Comparison of ENCODE assay signal across 16 cellular contexts in genomic region chr17:78705071-78705470, GRCh38.
DNase-seq lines count a peak whose midpoint lies in the region; ATAC-seq, FAIRE-seq and TF ChIP-seq lines count a peak whose summit lies in the region.
"Had no signal": no experiment of that assay in that cellular context is flagged by ENCODE, and none has a peak within 500 bp of the region (broad histone marks: within the 10 kb centered on the region; RNA-seq: fewer than 3 reads in every experiment).

No MANE protein-coding gene starts in this region.

- DNase-seq in CD4-positive, CD25-positive, alpha-beta regulatory T cell, result no peak
- DNase-seq in GM12878 (ENCODE audit: low read depth, low spot score) (no peak), NCI-H1694 (lab: John Stamatoyannopoulos, UW) (no peak), COLO829 (ENCODE audit: low spot score) (no peak)
- DNase-seq in naive thymus-derived CD4-positive, alpha-beta T cell, result no peak
- DNase-seq: activated gamma-delta T cell treated with Interleukin-2 at 50 U/mL for 16 hours, KBM-7, NCI-H1417, NCI-H226, nephron progenitor cell, retina had no signal

- 0 out of 2 replicates have a peak, but pooled peaks cover 4% of the 10 kb centered on the region for H4K20me1 ChIP-seq in KMS-11 (ENCODE audit: insufficient read depth)
- H4K20me1 ChIP-seq in GM12878 (ENCODE audit: control insufficient read depth, insufficient read depth), result no peaks in the 10 kb centered on the region

- SMC1A ChIA-PET in GM12878 (lab: Charles Lee; ENCODE audit: uncharacterized antibody, unreplicated experiment), result interaction anchor here (1.5 to 16.2 kb wide), 3 partner anchors 9 to 30 kb away, joined by 3 to 490 read pairs (median 98); no protein-coding TSS in a partner anchor

- CTCF ChIA-PET in GM12878 (lab: Yijun Ruan, JAX), result interaction anchor here (1.5 to 7.8 kb wide), 2 partner anchors 9 to 30 kb away, joined by 8 to 85 read pairs; no protein-coding TSS in a partner anchor
- CTCF ChIA-PET in naive thymus-derived CD4-positive, alpha-beta T cell (lab: Charles Lee), result interaction anchor here (1.0 kb wide), 1 partner anchor 93 kb away, joined by 3 read pairs; no protein-coding TSS in a partner anchor

- H2AFZ ChIP-seq in KMS-11 (ENCODE audit: low read depth) (no peak overlapping the region), GM12878 (ENCODE audit: control insufficient read depth, low read depth, low read length) (no peak overlapping the region)

- H3K4me1 ChIP-seq in CD4-positive, CD25-positive, alpha-beta regulatory T cell (ENCODE audit: control insufficient read depth, insufficient read depth, low read length, poor library complexity, severe bottlenecking), result peaks cover 15% of the 10 kb centered on the region
- H3K4me1 ChIP-seq in KMS-11 (ENCODE audit: low read depth, poor library complexity, severe bottlenecking) (peaks cover 56% of the 10 kb centered on the region), GM12878 (ENCODE audit: control insufficient read depth, insufficient read depth, low read length) (peaks cover 51% of the 10 kb centered on the region)
- peaks cover 19 to 20% of the 10 kb centered on the region in 2 donors for H3K4me1 ChIP-seq in naive thymus-derived CD4-positive, alpha-beta T cell (ENCODE audit: control insufficient read depth in 2 of 2, insufficient read depth in 2 of 2, low read length in 2 of 2)

- WGBS in GM12878 (ENCODE audit: insufficient coverage, insufficient replicate concordance, low lambda C conversion rate, missing lambda C conversion rate), result 91% methylated on average over 4 of the region's 4 CpGs

- H3K4me3 ChIP-seq in CD4-positive, CD25-positive, alpha-beta regulatory T cell (ENCODE audit: low read depth, low read length), result no peak overlapping the region
- H3K4me3 ChIP-seq in KMS-11 (IDR thresholded peaks at IDR 0.05; ENCODE audit: insufficient read depth, low read depth, low read length), result no peak overlapping the region
- no peak overlapping the region for H3K4me3 ChIP-seq in GM12878
- no peak overlapping the region for H3K4me3 ChIP-seq in naive thymus-derived CD4-positive, alpha-beta T cell (ENCODE audit: low read length)
- H3K4me3 ChIP-seq: BLaER1 treated with 17β-estradiol and CSF1 and Interleukin-3, amounts not matched to agents 10 nM and 100 nM; suprapubic skin had no signal

- H3K79me2 ChIP-seq in KMS-11 (ENCODE audit: insufficient read depth, low read depth) (peaks cover 32% of the 10 kb centered on the region), GM12878 (ENCODE audit: control insufficient read depth, insufficient read depth, low read length) (peaks cover 66% of the 10 kb centered on the region)

- no peak for TF ChIP-seq RAD21 in GM12878 (IDR thresholded peaks at IDR 0.05; ENCODE audit: insufficient read depth, low read depth, low read length)

- peaks cover 85% of the 10 kb centered on the region for H3K36me3 ChIP-seq in CD4-positive, CD25-positive, alpha-beta regulatory T cell (ENCODE audit: control insufficient read depth, insufficient read depth, low read length)
- H3K36me3 ChIP-seq in KMS-11 (ENCODE audit: insufficient read depth) (0 out of 2 replicates have a peak, but pooled peaks cover 5% of the 10 kb centered on the region), GM12878 (ENCODE audit: control insufficient read depth in 2 of 2, insufficient read depth in 2 of 2, low read length in 1 of 2) (peaks cover 22 to 42% of the 10 kb centered on the region in 2 experiments)
- peaks cover 28 to 86% (median 38%) of the 10 kb centered on the region in 3 experiments for H3K36me3 ChIP-seq in naive thymus-derived CD4-positive, alpha-beta T cell (ENCODE audit: control insufficient read depth in 2 of 3, insufficient read depth in 3 of 3, low read length in 3 of 3)

- no peak for TF ChIP-seq EP300 in GM12878 (IDR thresholded peaks at IDR 0.05; ENCODE audit: borderline replicate concordance in 1 of 2, control insufficient read depth in 1 of 2, low read depth in 2 of 2, low read length in 2 of 2)

- H3K4me1 Mint-ChIP-seq in CD4-positive, CD25-positive, alpha-beta regulatory T cell, result peaks cover 22 to 32% (median 27%) of the 10 kb centered on the region in 4 donors
- H3K4me1 Mint-ChIP-seq in naive thymus-derived CD4-positive, alpha-beta T cell, result peaks cover 19 to 55% (median 39%) of the 10 kb centered on the region in 7 donors

- H3K27me3 Mint-ChIP-seq in CD4-positive, CD25-positive, alpha-beta regulatory T cell, result no peaks in the 10 kb centered on the region
- no peaks in the 10 kb centered on the region for H3K27me3 Mint-ChIP-seq in naive thymus-derived CD4-positive, alpha-beta T cell

- in situ Hi-C loops in GM12878 (cut with MboI), result no loop called here

- no peaks in the 10 kb centered on the region for H3K27me3 ChIP-seq in CD4-positive, CD25-positive, alpha-beta regulatory T cell (ENCODE audit: control insufficient read depth, insufficient read depth, low read length)
- H3K27me3 ChIP-seq in KMS-11 (ENCODE audit: insufficient read depth, low read depth), result no peaks in the 10 kb centered on the region
- no peaks in the 10 kb centered on the region for H3K27me3 ChIP-seq in GM12878 (replicated peaks in 1 of 2; ENCODE audit: control insufficient read depth in 2 of 2, insufficient read depth in 2 of 2, low read length in 1 of 2)
- no peaks in the 10 kb centered on the region for H3K27me3 ChIP-seq in naive thymus-derived CD4-positive, alpha-beta T cell (ENCODE audit: control insufficient read depth in 2 of 2, insufficient read depth in 2 of 2, low read length in 2 of 2)
- H3K27me3 ChIP-seq: BLaER1 treated with 17β-estradiol and CSF1 and Interleukin-3, amounts not matched to agents 10 nM and 100 nM; suprapubic skin had no signal

- H3K27ac Mint-ChIP-seq in CD4-positive, CD25-positive, alpha-beta regulatory T cell, result peak overlapping the region in 2 of 3 donors; percentile 1 to 3
- peak overlapping the region in 7 of 9 donors; percentile 6 to 45 (median 20) for H3K27ac Mint-ChIP-seq in naive thymus-derived CD4-positive, alpha-beta T cell
- H3K27ac Mint-ChIP-seq: nephron progenitor cell had no signal

- no peaks in the 10 kb centered on the region for H3K9me3 Mint-ChIP-seq in CD4-positive, CD25-positive, alpha-beta regulatory T cell
- H3K9me3 Mint-ChIP-seq in naive thymus-derived CD4-positive, alpha-beta T cell, result no peaks in the 10 kb centered on the region
- H3K9me3 Mint-ChIP-seq: nephron progenitor cell had no signal

- H3K27ac ChIP-seq in CD4-positive, CD25-positive, alpha-beta regulatory T cell (ENCODE audit: insufficient read depth, low read length, poor library complexity, severe bottlenecking), result no peak overlapping the region
- H3K27ac ChIP-seq in KMS-11, result peak overlapping the region; percentile 16; the same call in 1 of the 2 replicates
- peak overlapping the region; percentile 99 for H3K27ac ChIP-seq in GM12878 (ENCODE audit: control insufficient read depth, insufficient read depth)
- H3K27ac ChIP-seq in naive thymus-derived CD4-positive, alpha-beta T cell (ENCODE audit: low read depth, low read length), result no peak overlapping the region
- H3K27ac ChIP-seq: suprapubic skin had no signal

- no peak for ATAC-seq in CD4-positive, CD25-positive, alpha-beta regulatory T cell (ENCODE audit: low read depth in 2 of 2)
- no peak for ATAC-seq in GM12878
- ATAC-seq in naive thymus-derived CD4-positive, alpha-beta T cell, result no peak
- ATAC-seq in GM19467 (IDR thresholded peaks at IDR 0.05; ENCODE audit: unreplicated experiment), result no peak

- RAD21 ChIA-PET in GM12878 (lab: Charles Lee; ENCODE audit: unreplicated experiment), result interaction anchor here (0.8 to 20.7 kb wide), 3 partner anchors 17 to 67 kb away, joined by 3 to 537 read pairs (median 9); no protein-coding TSS in a partner anchor

- H3K36me3 Mint-ChIP-seq in CD4-positive, CD25-positive, alpha-beta regulatory T cell, result peaks cover 30% of the 10 kb centered on the region
- peaks cover 5 to 57% (median 26%) of the 10 kb centered on the region in 5 donors for H3K36me3 Mint-ChIP-seq in naive thymus-derived CD4-positive, alpha-beta T cell

- intact Hi-C loops in GM12878 (cut with micrococcal nuclease; ENCODE audit: unreplicated experiment), result no loop called here
- intact Hi-C loops in naive thymus-derived CD4-positive, alpha-beta T cell (cut with micrococcal nuclease), result loop anchor here in 1 of 2 donors (5.0 kb wide), 1 partner anchor 42 kb away; no protein-coding TSS in a partner anchor

- no TSS peak for BruUV-seq in GM12878 (replicated peaks; lab: Mats Ljungman, UMichigan)

- no peaks in the 10 kb centered on the region for H3K9me3 ChIP-seq in CD4-positive, CD25-positive, alpha-beta regulatory T cell (ENCODE audit: control insufficient read depth in 2 of 2, low read length in 2 of 2)
- H3K9me3 ChIP-seq in GM12878 (replicated peaks; ENCODE audit: control insufficient read depth, insufficient read depth, low read length), result no peaks in the 10 kb centered on the region
- no peaks in the 10 kb centered on the region for H3K9me3 ChIP-seq in naive thymus-derived CD4-positive, alpha-beta T cell (ENCODE audit: control insufficient read depth in 2 of 3, low read length in 3 of 3)
- H3K9me3 ChIP-seq: BLaER1 treated with 17β-estradiol and CSF1 and Interleukin-3, amounts not matched to agents 10 nM and 100 nM; suprapubic skin had no signal

- H3K9ac ChIP-seq in KMS-11, result no peak overlapping the region
- peak overlapping the region; percentile 9; the same call in 1 of the 2 replicates for H3K9ac ChIP-seq in GM12878 (ENCODE audit: control insufficient read depth, insufficient read depth, low read length)

- TF ChIP-seq POLR2A in GM12878 (IDR thresholded peaks at IDR 0.05; ENCODE audit: low read depth, low read length), result peak; percentile 32; the same call in 1 of the 2 replicates

- POLR2A ChIA-PET in GM12878 (lab: Charles Lee), result interaction anchor here (0.8 to 1.2 kb wide), 2 partner anchors 9 to 10 kb away, joined by 3 to 4 read pairs; no protein-coding TSS in a partner anchor
- POLR2A ChIA-PET in naive thymus-derived CD4-positive, alpha-beta T cell (lab: Charles Lee), result interaction anchor here (0.7 to 1.1 kb wide), 3 partner anchors 31 to 139 kb away, joined by 3 read pairs; no protein-coding TSS in a partner anchor

- H3K4me3 Mint-ChIP-seq in CD4-positive, CD25-positive, alpha-beta regulatory T cell, result no peak overlapping the region
- H3K4me3 Mint-ChIP-seq in naive thymus-derived CD4-positive, alpha-beta T cell, result no peak overlapping the region
- H3K4me3 Mint-ChIP-seq: nephron progenitor cell had no signal

- H3K4me2 ChIP-seq in KMS-11, result peak overlapping the region; percentile 11; the same call in 1 of the 2 replicates
- H3K4me2 ChIP-seq in GM12878 (ENCODE audit: control insufficient read depth, insufficient read depth), result no peak overlapping the region
- H3K4me2 ChIP-seq: BLaER1 treated with 17β-estradiol and CSF1 and Interleukin-3, amounts not matched to agents 10 nM and 100 nM had no signal

- FAIRE-seq in GM12878 (lab: Jason Lieb, UNC), result no peak
- FAIRE-seq: bronchial epithelial cell had no signal

- TF ChIP-seq CTCF in KMS-11 (conservative IDR thresholded peaks at IDR 0.05; ENCODE audit: low read depth, low read length), result no peak
- no peak for TF ChIP-seq CTCF in GM12878 (IDR thresholded peaks at IDR 0.05 in 2 of 3, conservative IDR thresholded peaks at IDR 0.05 in 1 of 3; ENCODE audit: control insufficient read depth in 2 of 3, extremely low read depth in 1 of 3, insufficient read depth in 1 of 3, low read depth in 3 of 3, low read length in 3 of 3)

TF ChIP-seq in GM12878, 131 proteins besides CTCF, POLR2A, EP300 and RAD21 (continues in another document):
- 0 out of 2 replicates have a peak, but pooled peaks have one; percentile 7 for TF ChIP-seq POLR2AphosphoS5 (IDR thresholded peaks at IDR 0.05; ENCODE audit: low read length)

Comparison
In these comparisons a context has a peak if more than half of its experiments do, and no peak if none do; other contexts are left out.
1. H3K27ac ChIP-seq: peak in KMS-11 (single experiment) and GM12878 (single experiment); none in CD4-positive, CD25-positive, alpha-beta regulatory T cell (single experiment) and naive thymus-derived CD4-positive, alpha-beta T cell (single experiment).